In genomic region chr2:130977461-130978050, GRCh38 we compare ENCODE assay signal across 6 cellular contexts.
"Had no signal": no experiment of that assay in that cellular context is flagged by ENCODE, and none has a peak within 500 bp of the region (broad histone marks: within the 10 kb centered on the region; RNA-seq: fewer than 3 reads in every experiment).

No MANE protein-coding gene starts in this region.

- DNase-seq: H7, KG1 had no signal

- ATAC-seq: GM23338, HCT116, K562 had no signal

- H3K9me3 ChIP-seq: HAP-1 had no signal

- H3K27ac Mint-ChIP-seq: GM23338 had no signal

- H3K4me3 Mint-ChIP-seq: GM23338 had no signal

- H3K4me2 ChIP-seq: GM23338 had no signal

- H3K36me3 ChIP-seq: HAP-1 had no signal

- H3K4me3 ChIP-seq: GM23338, HAP-1, K562 had no signal

- H3K4me1 ChIP-seq: HAP-1 had no signal

- H2AFZ ChIP-seq: GM23338 had no signal

- H3K4me1 Mint-ChIP-seq: GM23338 had no signal
